ENCODE assay signal across 1 cellular context in the genomic region with DNA sequence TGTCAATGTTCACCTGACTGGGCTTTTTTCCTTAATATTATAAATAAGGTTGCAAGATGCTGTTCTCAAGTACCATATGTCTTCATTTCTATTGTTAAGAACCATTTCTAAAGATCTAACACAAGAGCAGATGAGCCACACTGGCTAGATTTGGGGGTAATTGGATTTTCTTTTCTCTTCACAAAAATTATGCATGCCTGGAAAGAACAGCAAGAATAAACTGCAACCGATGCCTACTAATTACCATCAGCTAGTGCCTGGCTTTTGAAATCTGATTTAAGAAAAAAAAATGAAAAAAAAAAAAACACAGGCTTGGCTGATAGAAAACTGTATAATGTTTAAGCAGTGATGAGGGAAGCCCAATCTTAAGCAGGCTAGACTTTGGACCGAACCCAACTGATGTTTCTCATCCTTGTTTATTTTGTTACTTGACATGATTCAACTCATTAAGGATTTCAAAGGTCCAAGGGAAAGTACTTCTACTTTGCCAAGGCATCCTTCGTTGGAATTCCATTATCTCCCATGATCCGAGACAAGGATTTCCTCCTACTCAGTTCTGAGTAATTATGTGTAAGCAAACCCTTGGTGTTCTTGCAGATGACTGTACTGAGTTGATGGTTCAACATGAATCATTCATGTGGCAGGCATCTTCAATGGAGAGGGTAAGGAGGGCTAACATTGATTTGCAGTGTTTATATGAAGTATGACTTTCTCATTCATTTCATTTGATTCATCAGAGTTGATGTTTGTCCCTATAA.
A peak's percentile ranks its signal among the peaks of the same experiment; 100 is the strongest.
TF ChIP-seq lines count a peak whose summit lies in the region.

No MANE protein-coding gene starts in this region.

TF ChIP-seq in SK-N-SH, 30 proteins besides CTCF, POLR2A, EP300 and RAD21 (continued from another document):
- TF ChIP-seq, protein P1, sequence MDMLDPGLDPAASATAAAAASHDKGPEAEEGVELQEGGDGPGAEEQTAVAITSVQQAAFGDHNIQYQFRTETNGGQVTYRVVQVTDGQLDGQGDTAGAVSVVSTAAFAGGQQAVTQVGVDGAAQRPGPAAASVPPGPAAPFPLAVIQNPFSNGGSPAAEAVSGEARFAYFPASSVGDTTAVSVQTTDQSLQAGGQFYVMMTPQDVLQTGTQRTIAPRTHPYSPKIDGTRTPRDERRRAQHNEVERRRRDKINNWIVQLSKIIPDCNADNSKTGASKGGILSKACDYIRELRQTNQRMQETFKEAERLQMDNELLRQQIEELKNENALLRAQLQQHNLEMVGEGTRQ (IDR thresholded peaks at IDR 0.05; ENCODE audit: borderline replicate concordance, low read depth, low read length): no peak
- no peak for TF ChIP-seq CHD2 (IDR thresholded peaks at IDR 0.05; ENCODE audit: low read length, partially characterized antibody)
- peak; percentile 84; the same call in 1 of the 2 replicates for TF ChIP-seq MEF2A (IDR thresholded peaks at IDR 0.05; ENCODE audit: borderline replicate concordance, low read depth)
- TF ChIP-seq TAF1 (IDR thresholded peaks at IDR 0.05; ENCODE audit: borderline replicate concordance, low read depth, low read length): no peak
- TF ChIP-seq GABPA (IDR thresholded peaks at IDR 0.05; ENCODE audit: low read depth): 0 out of 2 replicates have a peak, but pooled peaks have one; percentile 36
- no peak for TF ChIP-seq MXI1 (IDR thresholded peaks at IDR 0.05; ENCODE audit: low read depth, low read length)
- TF ChIP-seq, protein P2, sequence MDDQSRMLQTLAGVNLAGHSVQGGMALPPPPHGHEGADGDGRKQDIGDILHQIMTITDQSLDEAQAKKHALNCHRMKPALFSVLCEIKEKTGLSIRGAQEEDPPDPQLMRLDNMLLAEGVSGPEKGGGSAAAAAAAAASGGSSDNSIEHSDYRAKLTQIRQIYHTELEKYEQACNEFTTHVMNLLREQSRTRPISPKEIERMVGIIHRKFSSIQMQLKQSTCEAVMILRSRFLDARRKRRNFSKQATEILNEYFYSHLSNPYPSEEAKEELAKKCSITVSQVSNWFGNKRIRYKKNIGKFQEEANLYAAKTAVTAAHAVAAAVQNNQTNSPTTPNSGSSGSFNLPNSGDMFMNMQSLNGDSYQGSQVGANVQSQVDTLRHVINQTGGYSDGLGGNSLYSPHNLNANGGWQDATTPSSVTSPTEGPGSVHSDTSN (IDR thresholded peaks at IDR 0.05): peak; percentile 98
- TF ChIP-seq, protein P3, sequence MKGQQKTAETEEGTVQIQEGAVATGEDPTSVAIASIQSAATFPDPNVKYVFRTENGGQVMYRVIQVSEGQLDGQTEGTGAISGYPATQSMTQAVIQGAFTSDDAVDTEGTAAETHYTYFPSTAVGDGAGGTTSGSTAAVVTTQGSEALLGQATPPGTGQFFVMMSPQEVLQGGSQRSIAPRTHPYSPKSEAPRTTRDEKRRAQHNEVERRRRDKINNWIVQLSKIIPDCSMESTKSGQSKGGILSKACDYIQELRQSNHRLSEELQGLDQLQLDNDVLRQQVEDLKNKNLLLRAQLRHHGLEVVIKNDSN (IDR thresholded peaks at IDR 0.05; ENCODE audit: borderline replicate concordance, low read depth): no peak
- TF ChIP-seq, protein P4, sequence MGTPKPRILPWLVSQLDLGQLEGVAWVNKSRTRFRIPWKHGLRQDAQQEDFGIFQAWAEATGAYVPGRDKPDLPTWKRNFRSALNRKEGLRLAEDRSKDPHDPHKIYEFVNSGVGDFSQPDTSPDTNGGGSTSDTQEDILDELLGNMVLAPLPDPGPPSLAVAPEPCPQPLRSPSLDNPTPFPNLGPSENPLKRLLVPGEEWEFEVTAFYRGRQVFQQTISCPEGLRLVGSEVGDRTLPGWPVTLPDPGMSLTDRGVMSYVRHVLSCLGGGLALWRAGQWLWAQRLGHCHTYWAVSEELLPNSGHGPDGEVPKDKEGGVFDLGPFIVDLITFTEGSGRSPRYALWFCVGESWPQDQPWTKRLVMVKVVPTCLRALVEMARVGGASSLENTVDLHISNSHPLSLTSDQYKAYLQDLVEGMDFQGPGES (IDR thresholded peaks at IDR 0.05; ENCODE audit: low read depth, low read length): no peak
- peak; percentile 99 for TF ChIP-seq TEAD4 (IDR thresholded peaks at IDR 0.05; ENCODE audit: borderline replicate concordance, insufficient read depth)
- no peak for TF ChIP-seq RFX5 (IDR thresholded peaks at IDR 0.05; ENCODE audit: low read length)
- peak; percentile 91 for TF ChIP-seq FOXM1 (IDR thresholded peaks at IDR 0.05; ENCODE audit: low read depth)
- no peak for TF ChIP-seq YY1 (IDR thresholded peaks at IDR 0.05; ENCODE audit: low read depth)
- peak; percentile 98 for TF ChIP-seq TCF12 (IDR thresholded peaks at IDR 0.05)
- no peak for TF ChIP-seq FOXJ3 (CRISPR knock-in tag; IDR thresholded peaks at IDR 0.05)
- no peak for TF ChIP-seq RCOR1 (IDR thresholded peaks at IDR 0.05; ENCODE audit: low read length)
- TF ChIP-seq FOSL2 (IDR thresholded peaks at IDR 0.05; ENCODE audit: borderline replicate concordance, low read depth): peak; percentile 100
